In the genomic region with DNA sequence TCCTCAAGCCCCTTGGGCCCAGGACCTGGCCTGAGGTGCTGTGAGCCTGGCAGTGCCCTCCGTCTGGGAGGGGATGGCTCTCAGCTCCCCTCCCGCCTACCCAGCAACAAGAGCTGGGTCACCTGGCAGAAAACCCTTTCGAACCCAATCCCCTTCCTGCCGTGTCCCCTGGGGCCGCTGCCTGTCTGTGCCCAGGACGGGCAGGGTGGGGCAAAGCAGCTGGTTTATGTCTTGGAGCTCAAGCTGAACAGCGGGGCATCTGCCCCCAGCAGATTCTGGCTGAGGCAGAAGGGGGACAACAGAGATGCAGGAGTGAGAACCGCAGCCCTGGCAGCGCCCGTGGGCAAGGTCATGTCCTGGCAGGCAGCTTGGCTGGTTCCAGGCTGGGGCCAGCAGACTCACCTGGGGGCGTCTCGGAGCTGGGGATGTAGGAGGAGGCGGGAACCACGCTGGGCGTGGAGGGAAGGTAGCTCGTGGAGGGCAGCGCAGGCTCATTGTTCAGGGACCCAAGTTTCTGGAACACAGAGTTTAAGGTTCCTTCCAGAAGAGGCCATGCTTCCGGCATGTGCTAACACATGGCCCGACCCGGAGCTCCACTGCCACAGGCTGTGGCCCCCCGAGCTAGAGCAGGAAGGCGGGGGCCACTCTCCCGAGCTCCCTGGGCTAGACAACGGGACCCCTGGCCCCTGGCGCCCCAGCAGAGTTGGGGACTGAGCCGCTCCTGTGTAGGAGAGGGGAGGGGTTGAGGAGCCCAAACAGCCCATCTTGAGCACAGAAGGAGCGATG, we compare ENCODE assay signal across 14 cellular contexts. TPM values are rescaled to one million over a fixed set of nuclear protein-coding genes. Genes with fewer than 3 reads are reported as not detected.
DNase-seq lines count a peak whose midpoint lies in the region; ATAC-seq and TF ChIP-seq lines count a peak whose summit lies in the region.
"Had no signal": no experiment of that assay in that cellular context is flagged by ENCODE, and none has a peak within 500 bp of the region (broad histone marks: within the 10 kb centered on the region; RNA-seq: fewer than 3 reads in every experiment).

No MANE protein-coding gene starts in this region.

- H3K4me1 Mint-ChIP-seq in activated T-helper 17 cell treated with anti-CD3 and anti-CD28 coated beads, Interleukin-2, amount 50 U/mL, for 72 hours, result no peaks in the 10 kb centered on the region

- H3K27ac ChIP-seq in aorta (ENCODE audit: low read depth in 1 of 2, low read length in 2 of 2), result no peak overlapping the region
- H3K27ac ChIP-seq: 22Rv1, VCaP had no signal

- WGBS in aorta, 2 donors, result 51 to 53% methylated on average over 27 of the region's 27 CpGs

- H3K27ac Mint-ChIP-seq in activated T-helper 17 cell treated with anti-CD3 and anti-CD28 coated beads, Interleukin-2, amount 50 U/mL, for 72 hours, result peak overlapping the region; percentile 51

- peaks cover 0 to 17% of the 10 kb centered on the region in 2 donors for H3K36me3 ChIP-seq in aorta (ENCODE audit: control insufficient read depth in 1 of 2, insufficient read depth in 2 of 2, low read length in 1 of 2)

- intact Hi-C loops in aorta (cut with DNase I), result no loop called here

- no peak overlapping the region for H3K4me3 ChIP-seq in aorta (ENCODE audit: low read length in 2 of 2)

- peaks cover 80% of the 10 kb centered on the region for H3K36me3 Mint-ChIP-seq in activated T-helper 17 cell treated with anti-CD3 and anti-CD28 coated beads, Interleukin-2, amount 50 U/mL, for 72 hours (ENCODE audit: low read depth)

- TF ChIP-seq CTCF in GM10266 (IDR thresholded peaks at IDR 0.05; ENCODE audit: control insufficient read depth, insufficient read depth, low read depth, missing control alignments), result no peak

- no peaks in the 10 kb centered on the region for H3K27me3 Mint-ChIP-seq in activated T-helper 17 cell treated with anti-CD3 and anti-CD28 coated beads, Interleukin-2, amount 50 U/mL, for 72 hours

- no peaks in the 10 kb centered on the region for H3K27me3 ChIP-seq in aorta (ENCODE audit: control insufficient read depth in 1 of 2, insufficient read depth in 2 of 2, low read length in 1 of 2)

- H3K4me1 ChIP-seq in aorta (ENCODE audit: control insufficient read depth in 1 of 2, insufficient read depth in 2 of 2, low read length in 2 of 2), result no peaks in the 10 kb centered on the region

- H3K4me3 Mint-ChIP-seq in activated T-helper 17 cell treated with anti-CD3 and anti-CD28 coated beads, Interleukin-2, amount 50 U/mL, for 72 hours, result no peak overlapping the region

- ATAC-seq in activated T-helper 17 cell treated with anti-CD3 and anti-CD28 coated beads, Interleukin-2, amount 50 U/mL, for 72 hours (replicated peaks), result peak; percentile 5
- ATAC-seq in aorta (ENCODE audit: low FRiP score), result no peak
- ATAC-seq in HG03039 (IDR thresholded peaks at IDR 0.05; ENCODE audit: unreplicated experiment), result no peak
- no peak for ATAC-seq in HG03095 (IDR thresholded peaks at IDR 0.05; ENCODE audit: unreplicated experiment)

- DNase-seq in DMS 273 (lab: John Stamatoyannopoulos, UW; ENCODE audit: unreplicated experiment), result peak; percentile 69
- no peak for DNase-seq in DMS 273 treated with DMSO at 0.1 percent for 48 hours (lab: John Stamatoyannopoulos, UW)
- peak; percentile 43 for DNase-seq in GM10266 (ENCODE audit: extremely low spot score)
- DNase-seq in mesenteric fat pad (ENCODE audit: low spot score), result peak; percentile 62
- no peak for DNase-seq in aorta
- DNase-seq: amygdala, cortex of kidney, NCI-H1105, NCI-H446 had no signal

- H3K9me3 Mint-ChIP-seq in activated T-helper 17 cell treated with anti-CD3 and anti-CD28 coated beads, Interleukin-2, amount 50 U/mL, for 72 hours, result no peaks in the 10 kb centered on the region

- H3K9me3 ChIP-seq in aorta (ENCODE audit: control insufficient read depth, low read length), result no peaks in the 10 kb centered on the region

RNA-seq across cellular contexts. Expression of a gene that starts 24.2 kb away (rescaled TPM):
- 10 to 100 TPM; 40.8 to 42.7 TPM for total RNA-seq in activated T-helper 17 cell treated with anti-CD3 and anti-CD28 coated beads, Interleukin-2, amount 50 U/mL, for 72 hours
- 15.5 TPM for total RNA-seq in mesenteric fat pad
- 10 to 100 TPM; 17.7 to 27.4 TPM for total RNA-seq in aorta
- polyA plus RNA-seq in aorta, result 10 to 100 TPM in 1 of 2 donors, 1 to 10 TPM in 1; 5.8 to 21.7 TPM

Comparison
In these comparisons a context has a peak if more than half of its experiments do, and no peak if none do; other contexts are left out.
1. DNase-seq: peak in DMS 273 (single experiment), GM10266 (single experiment) and mesenteric fat pad (single experiment); none in DMS 273 treated with DMSO at 0.1 percent for 48 hours (single experiment) and aorta (0 of 2).